In genomic region chr11:68531129-68531693, GRCh38 we compare ENCODE assay signal across 1 cellular context.
TF ChIP-seq lines count a peak whose summit lies in the region.

No MANE protein-coding gene starts in this region.

TF ChIP-seq in GM23338, 12 proteins besides CTCF, POLR2A, EP300 and RAD21:
- no peak for TF ChIP-seq ZNF462 (CRISPR knock-in tag; IDR thresholded peaks at IDR 0.05)
- TF ChIP-seq STAT1 (IDR thresholded peaks at IDR 0.05; ENCODE audit: unreplicated experiment): no peak
- no peak for TF ChIP-seq ZNF331 (CRISPR knock-in tag; IDR thresholded peaks at IDR 0.05; ENCODE audit: low read depth)
- TF ChIP-seq CREB1 (CRISPR knock-in tag; IDR thresholded peaks at IDR 0.05; ENCODE audit: low read depth): no peak
- no peak for TF ChIP-seq ZNF114 (CRISPR knock-in tag; IDR thresholded peaks at IDR 0.05)
- no peak for TF ChIP-seq EZH2phosphoT487 (IDR thresholded peaks at IDR 0.05; ENCODE audit: unreplicated experiment)
- no peak for TF ChIP-seq POLR2AphosphoS5 (IDR thresholded peaks at IDR 0.05; ENCODE audit: low read depth)
- TF ChIP-seq NANOG (IDR thresholded peaks at IDR 0.05; ENCODE audit: borderline replicate concordance): no peak
- TF ChIP-seq REST (IDR thresholded peaks at IDR 0.05; ENCODE audit: unreplicated experiment): no peak
- TF ChIP-seq ETS1 (IDR thresholded peaks at IDR 0.05): no peak
- no peak for TF ChIP-seq EZH2 (IDR thresholded peaks at IDR 0.05; ENCODE audit: low read depth, unreplicated experiment)
- no peak for TF ChIP-seq JUNB (IDR thresholded peaks at IDR 0.05; ENCODE audit: unreplicated experiment)
